Comparison of ENCODE assay signal across 26 cellular contexts in genomic region chr11:125239585-125240331, GRCh38.
DNase-seq lines count a peak whose midpoint lies in the region; ATAC-seq, FAIRE-seq and TF ChIP-seq lines count a peak whose summit lies in the region.
"Had no signal": no experiment of that assay in that cellular context is flagged by ENCODE, and none has a peak within 500 bp of the region (broad histone marks: within the 10 kb centered on the region; RNA-seq: fewer than 3 reads in every experiment).

No MANE protein-coding gene starts in this region.

- peak; percentile 71 for ATAC-seq in WTC11
- ATAC-seq in GM18517 (IDR thresholded peaks at IDR 0.05; ENCODE audit: unreplicated experiment) = no peak
- ATAC-seq: HepG2, K562 had no signal

- H4K20me1 ChIP-seq in neural progenitor cell (ENCODE audit: low read depth) = peaks cover 8% of the 10 kb centered on the region

- 0 out of 2 replicates have a peak overlapping the region, but pooled peaks have one; percentile 5 for H3K27ac Mint-ChIP-seq in WTC11
- H3K27ac Mint-ChIP-seq in endodermal cell = no peak overlapping the region
- no peak overlapping the region for H3K27ac Mint-ChIP-seq in neural progenitor cell
- H3K27ac Mint-ChIP-seq: CD8-positive, alpha-beta memory T cell had no signal

- H3K27ac ChIP-seq in endodermal cell (ENCODE audit: low read depth, low read length) (no peak overlapping the region), neural progenitor cell (no peak overlapping the region), testis (no peak overlapping the region)
- H3K27ac ChIP-seq: C4-2B, SJCRH30 had no signal

- TF ChIP-seq POLR2A in testis (IDR thresholded peaks at IDR 0.05) = no peak

- H3K4me1 ChIP-seq in endodermal cell (ENCODE audit: control insufficient read depth, insufficient read depth, low read length) (peaks cover 14% of the 10 kb centered on the region), neural progenitor cell (peaks cover 21% of the 10 kb centered on the region), testis (no peaks in the 10 kb centered on the region)
- H3K4me1 ChIP-seq: HAP-1, SJCRH30 had no signal

- 52 to 75% methylated on average over 16 to 22 of the region's 22 CpGs for WGBS in endodermal cell (ENCODE audit: insufficient coverage in 1 of 2, insufficient read length in 1 of 2), 2 experiments
- WGBS in testis, 2 donors = 77 to 86% methylated on average over 22 of the region's 22 CpGs

- H3K79me2 ChIP-seq in neural progenitor cell (ENCODE audit: low read depth) = peaks cover 4% of the 10 kb centered on the region

- H3K4me3 ChIP-seq in H7 (ENCODE audit: insufficient read depth, low read depth, low read length) (no peak overlapping the region), endodermal cell (ENCODE audit: low read length) (no peak overlapping the region), neural progenitor cell (no peak overlapping the region), testis (no peak overlapping the region)
- H3K4me3 ChIP-seq: HAP-1, K562, SJCRH30 had no signal

- H3F3A ChIP-seq in neural progenitor cell (ENCODE audit: low read depth) = peaks cover 26% of the 10 kb centered on the region

- no peak overlapping the region for H3K9ac ChIP-seq in endodermal cell (ENCODE audit: extremely low read depth, low read length, poor library complexity, severe bottlenecking)
- H3K9ac ChIP-seq in neural progenitor cell = no peak overlapping the region

- intact Hi-C loops in testis (cut with DNase I; ENCODE audit: low total_unique reads) = no loop called here

- H3K27me3 Mint-ChIP-seq in WTC11 (ENCODE audit: low read depth) = no peaks in the 10 kb centered on the region; the same call in 1 of the 2 replicates
- peaks cover 3% of the 10 kb centered on the region for H3K27me3 Mint-ChIP-seq in endodermal cell (ENCODE audit: insufficient read depth)
- H3K27me3 Mint-ChIP-seq in neural progenitor cell (ENCODE audit: insufficient read depth, low read depth) = peaks cover 5% of the 10 kb centered on the region

- H3K9me3 ChIP-seq in endodermal cell (ENCODE audit: control insufficient read depth, low read length) (no peaks in the 10 kb centered on the region), neural progenitor cell (ENCODE audit: low read depth) (no peaks in the 10 kb centered on the region), testis (no peaks in the 10 kb centered on the region)
- H3K9me3 ChIP-seq: HAP-1, SJCRH30 had no signal

- CTCF ChIA-PET in WTC11 (lab: Charles Lee) = interaction anchor here (0.9 to 2.1 kb wide), 9 partner anchors 15 to 183 kb away, joined by 3 to 11 read pairs (median 5); partner anchors contain the start of gene PKNOX2

- H3K4me3 Mint-ChIP-seq in WTC11 = peak overlapping the region; percentile 28
- peak overlapping the region; percentile 25 for H3K4me3 Mint-ChIP-seq in endodermal cell
- no peak overlapping the region for H3K4me3 Mint-ChIP-seq in neural progenitor cell
- H3K4me3 Mint-ChIP-seq: CD8-positive, alpha-beta memory T cell had no signal

- H3K9me3 Mint-ChIP-seq in WTC11 = 0 out of 2 replicates have a peak, but pooled peaks cover 5% of the 10 kb centered on the region
- H3K9me3 Mint-ChIP-seq in endodermal cell = no peaks in the 10 kb centered on the region
- H3K9me3 Mint-ChIP-seq in neural progenitor cell = peaks cover 2% of the 10 kb centered on the region

- H2AFZ ChIP-seq in neural progenitor cell (replicated peaks) = peak overlapping the region; percentile 58

- POLR2A ChIA-PET in WTC11 (lab: Charles Lee) = interaction anchor here (1.1 kb wide), 1 partner anchor 11 kb away, joined by 3 read pairs; no protein-coding TSS in a partner anchor

- no peak for FAIRE-seq in urothelium cell line (lab: Jason Lieb, UNC)
- FAIRE-seq: G401.6, GM12892, HepG2, K562, RCC 7860 had no signal

- DNase-seq in H7 (peak; percentile 81), WTC11 (ENCODE audit: low spot score) (peak; percentile 57), endodermal cell (peak; percentile 75), neural progenitor cell (ENCODE audit: low spot score) (peak; percentile 42), urothelium cell line (ENCODE audit: low spot score) (no peak), testis (no peak)
- no peak for DNase-seq in activated effector memory CD4-positive, alpha-beta T cell treated with Interleukin-2 at 50 U/mL for 16 hours
- DNase-seq: AML-193; Calu3; CD8-positive, alpha-beta memory T cell; MM.1S; NCI-H1048; NCI-H1417 treated with DMSO at 0.1 percent for 48 hours; NCI-H187; NCI-H2107; NCI-H510A; OCI-M1; SJCRH30 had no signal

- TF ChIP-seq CTCF in WTC11 (IDR thresholded peaks at IDR 0.05) (no peak), endodermal cell (conservative IDR thresholded peaks at IDR 0.05) (no peak), neural progenitor cell (IDR thresholded peaks at IDR 0.05) (no peak), testis (IDR thresholded peaks at IDR 0.05) (no peak)

- H3K36me3 ChIP-seq in H7 (replicated peaks; ENCODE audit: control insufficient read depth, insufficient read depth, low read length) = no peaks in the 10 kb centered on the region
- H3K36me3 ChIP-seq in endodermal cell (ENCODE audit: control insufficient read depth, insufficient read depth, low read length) = no peaks in the 10 kb centered on the region
- H3K36me3 ChIP-seq in neural progenitor cell = no peaks in the 10 kb centered on the region
- H3K36me3 ChIP-seq in testis (ENCODE audit: low read depth, missing control alignments) = no peaks in the 10 kb centered on the region
- H3K36me3 ChIP-seq: HAP-1 had no signal

- peak overlapping the region; percentile 67 for H3K4me2 ChIP-seq in neural progenitor cell

- peaks cover 4% of the 10 kb centered on the region; the same call in 1 of the 2 replicates for H3K36me3 Mint-ChIP-seq in WTC11
- H3K36me3 Mint-ChIP-seq in endodermal cell (ENCODE audit: low read depth) = no peaks in the 10 kb centered on the region
- peaks cover 64% of the 10 kb centered on the region for H3K36me3 Mint-ChIP-seq in neural progenitor cell
- H3K36me3 Mint-ChIP-seq: CD8-positive, alpha-beta memory T cell had no signal

- H3K27me3 ChIP-seq in H7 (ENCODE audit: control insufficient read depth, insufficient read depth, low read length) (no peaks in the 10 kb centered on the region), endodermal cell (ENCODE audit: control insufficient read depth, insufficient read depth, low read length, poor library complexity, severe bottlenecking) (no peaks in the 10 kb centered on the region), neural progenitor cell (no peaks in the 10 kb centered on the region), testis (no peaks in the 10 kb centered on the region)
- H3K27me3 ChIP-seq: SJCRH30 had no signal

- H3K4me1 Mint-ChIP-seq in WTC11 = peaks cover 43% of the 10 kb centered on the region
- H3K4me1 Mint-ChIP-seq in endodermal cell = peaks cover 31% of the 10 kb centered on the region
- peaks cover 27% of the 10 kb centered on the region for H3K4me1 Mint-ChIP-seq in neural progenitor cell
- H3K4me1 Mint-ChIP-seq: CD8-positive, alpha-beta memory T cell had no signal

TF ChIP-seq in WTC11, 78 proteins besides CTCF, POLR2A, EP300 and RAD21:
- peak; percentile 31; the same call in 1 of the 2 replicates for TF ChIP-seq PRDM15 (CRISPR knock-in tag; IDR thresholded peaks at IDR 0.05)
- TF ChIP-seq ATF2 (CRISPR knock-in tag; IDR thresholded peaks at IDR 0.05; ENCODE audit: borderline replicate concordance, low read depth) = no peak

Comparison
In these comparisons a context has a peak if more than half of its experiments do, and no peak if none do; other contexts are left out.
1. DNase-seq: peak in H7 (single experiment), WTC11 (single experiment), endodermal cell (single experiment) and neural progenitor cell (single experiment); none in activated effector memory CD4-positive, alpha-beta T cell treated with Interleukin-2 at 50 U/mL for 16 hours (single experiment), urothelium cell line (single experiment) and testis (single experiment).